20 cellular contexts compared by ENCODE assay signal in the genomic region with DNA sequence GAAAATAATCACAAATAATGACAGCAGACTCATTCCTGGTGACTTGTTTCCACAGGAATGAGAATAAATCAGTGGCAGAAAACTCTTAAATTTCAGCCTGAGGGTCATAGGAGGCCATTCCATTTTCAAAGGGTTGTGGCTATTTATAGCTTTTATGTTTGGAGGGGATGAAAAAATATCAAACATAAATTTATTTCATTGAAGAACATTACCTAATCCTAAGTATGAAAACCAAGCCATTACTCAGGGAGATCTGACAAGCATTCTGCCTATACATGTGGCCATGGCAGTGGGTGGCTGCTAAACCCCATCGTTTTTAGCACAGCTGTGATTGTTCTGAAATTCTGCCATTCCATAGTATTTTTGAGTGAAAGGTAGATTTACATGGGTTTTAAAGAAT.
"Had no signal": no experiment of that assay in that cellular context is flagged by ENCODE, and none has a peak within 500 bp of the region (broad histone marks: within the 10 kb centered on the region; RNA-seq: fewer than 3 reads in every experiment).

No MANE protein-coding gene starts in this region.

- H3K27ac ChIP-seq: brain microvascular endothelial cell, coronary artery, dorsolateral prefrontal cortex, left ventricle myocardium inferior, spleen, tibial nerve had no signal

- H3K4me1 ChIP-seq: left ventricle myocardium inferior, spleen, tibial nerve had no signal

- H3K36me3 ChIP-seq: brain microvascular endothelial cell, left ventricle myocardium inferior, spleen, tibial nerve had no signal

- ATAC-seq: activated CD4-positive, alpha-beta T cell treated with anti-CD3 and anti-CD28 coated beads for 36 hours; natural killer cell; right cardiac atrium had no signal

- H3K9me3 ChIP-seq: tibial nerve had no signal

- DNase-seq: activated B cell treated with CpG ODN at 0.5 μM for 24 hours; activated CD4-positive, alpha-beta T cell treated with anti-CD3 and anti-CD28 coated beads for 36 hours; activated CD4-positive, alpha-beta T cell treated with anti-CD3 and anti-CD28 coated beads, Interleukin-2, amount 50 U/mL, for 4 hours; activated effector memory CD4-positive, alpha-beta T cell treated with Interleukin-2 at 50 U/mL for 16 hours; activated naive CD4-positive, alpha-beta T cell treated with Interleukin-2 at 50 U/mL for 16 hours; anterior cingulate cortex; brain microvascular endothelial cell; dorsolateral prefrontal cortex; effector memory CD4-positive, alpha-beta T cell; islet precursor cell; left ventricle myocardium inferior; mesendoderm; natural killer cell; posterior cingulate gyrus; right cardiac atrium; spleen; stimulated activated naive CD4-positive, alpha-beta T cell had no signal

- H3K4me3 ChIP-seq: coronary artery, dorsolateral prefrontal cortex, left ventricle myocardium inferior, lung, spleen, tibial nerve had no signal

- H3K27me3 ChIP-seq: brain microvascular endothelial cell, dorsolateral prefrontal cortex, spleen, tibial nerve had no signal
